In genomic region chr2:189657867-189658266, GRCh38 we compare ENCODE assay signal across 8 cellular contexts. TPM values are rescaled to one million over a fixed set of nuclear protein-coding genes. Genes with fewer than 3 reads are reported as not detected.
A peak's percentile ranks its signal among the peaks of the same experiment; 100 is the strongest.
DNase-seq lines count a peak whose midpoint lies in the region; ATAC-seq and TF ChIP-seq lines count a peak whose summit lies in the region.

No MANE protein-coding gene starts in this region.

- TF ChIP-seq EP300 in stomach (IDR thresholded peaks at IDR 0.05), result no peak

- peak; percentile 41 for ATAC-seq in GM21786 (IDR thresholded peaks at IDR 0.05; ENCODE audit: unreplicated experiment)

- peaks cover 15 to 38% (median 23%) of the 10 kb centered on the region in 4 donors for H3K4me1 ChIP-seq in stomach

- H3K9me3 ChIP-seq in stomach, result no peaks in the 10 kb centered on the region

- H3K27me3 ChIP-seq in stomach, result no peaks in the 10 kb centered on the region

- no peak overlapping the region for H3K4me3 ChIP-seq in choroid plexus epithelial cell (ENCODE audit: low read depth, low read length)
- no peak overlapping the region for H3K4me3 ChIP-seq in stomach

- H3K27ac ChIP-seq in stomach, result peak overlapping the region; percentile 18 to 65 (median 52)

- TF ChIP-seq POLR2A in stomach (IDR thresholded peaks at IDR 0.05), result no peak

- peak; percentile 16 for DNase-seq in GDM1 (lab: John Stamatoyannopoulos, UW)
- DNase-seq in NOMO-1 treated with dmso at 0.1 percent for 144 hours (lab: John Stamatoyannopoulos, UW; ENCODE audit: unreplicated experiment), result peak; percentile 12
- DNase-seq in choroid plexus epithelial cell (ENCODE audit: low read depth), result peak; percentile 92
- DNase-seq in stomach, result peak; percentile 54
- no peak for DNase-seq in 8988T
- DNase-seq in dedifferentiated amniotic fluid mesenchymal stem cell (ENCODE audit: extremely low spot score), result no peak
- DNase-seq in NCI-H526 (lab: John Stamatoyannopoulos, UW), result no peak

- intact Hi-C loops in stomach (cut with DNase I; ENCODE audit: low total_unique reads), result no loop called here

- H3K36me3 ChIP-seq in stomach, result no peaks in the 10 kb centered on the region

- TF ChIP-seq CTCF in choroid plexus epithelial cell (conservative IDR thresholded peaks at IDR 0.05; ENCODE audit: low read depth, low read length) (no peak), stomach (IDR thresholded peaks at IDR 0.05) (no peak)

- WGBS in stomach, 5 donors, result 20 to 41% (median 33%) methylated on average over 5 of the region's 5 CpGs

RNA-seq across cellular contexts. Expression of gene ASNSD1, which starts 3.4 kb away (rescaled TPM):
- 100 to 1,000 TPM in 1 of 5 donors, 10 to 100 TPM in 4; 12.3 to 143 (median 33.3) TPM for total RNA-seq in stomach
- polyA plus RNA-seq in stomach, result 10 to 100 TPM; 29.0 to 37.7 (median 37.1) TPM

RNA-seq across cellular contexts. Expression of gene ANKAR, which starts 16.6 kb away (rescaled TPM):
- 10 to 100 TPM in 2 of 5 donors, 1 to 10 TPM in 3; 2.0 to 26.8 (median 8.2) TPM for total RNA-seq in stomach
- 1 to 10 TPM; 2.1 to 6.6 (median 2.2) TPM for polyA plus RNA-seq in stomach

Comparison
In these comparisons a context has a peak if more than half of its experiments do, and no peak if none do; other contexts are left out.
1. DNase-seq: peak in GDM1 (single experiment), NOMO-1 treated with dmso at 0.1 percent for 144 hours (single experiment), choroid plexus epithelial cell (single experiment) and stomach (single experiment); none in 8988T (single experiment), dedifferentiated amniotic fluid mesenchymal stem cell (single experiment) and NCI-H526 (0 of 2).